In genomic region chr9:80622508-80622907, GRCh38 we compare ENCODE assay signal across 38 cellular contexts.
"Had no signal": no experiment of that assay in that cellular context is flagged by ENCODE, and none has a peak within 500 bp of the region (broad histone marks: within the 10 kb centered on the region; RNA-seq: fewer than 3 reads in every experiment).

No MANE protein-coding gene starts in this region.

- H3K4me3 Mint-ChIP-seq: activated naive CD4-positive, alpha-beta T cell treated with anti-CD3 and anti-CD28 coated beads for 36 hours; activated naive CD4-positive, alpha-beta T cell treated with anti-CD3 and anti-CD28 coated beads, Interleukin-2, amount 10 ng/mL, durations not matched to agents 7 days and 5 days; activated naive CD4-positive, alpha-beta T cell treated with anti-CD3 and anti-CD28 coated beads, Interleukin-2, amount 50 U/mL, for 24 hours; activated naive CD8-positive, alpha-beta T cell; activated naive CD8-positive, alpha-beta T cell treated with anti-CD3 and anti-CD28 coated beads for 36 hours; activated naive CD8-positive, alpha-beta T cell treated with anti-CD3 and anti-CD28 coated beads, Interleukin-2, amount 10 ng/mL, durations not matched to agents 7 days and 5 days; activated naive CD8-positive, alpha-beta T cell treated with anti-CD3 and anti-CD28 coated beads, Interleukin-2, amount 50 U/mL, for 24 hours; activated T-cell treated with anti-CD3 and anti-CD28 coated beads, Interleukin-2, amount 50 U/mL, for 24 hours; activated T-cell treated with anti-CD3 and anti-CD28 coated beads, Interleukin-2, amount 50 U/mL, for 4 hours; activated T-cell treated with anti-CD3 and anti-CD28 coated beads, Interleukin-2, amount 50 U/mL, for 72 hours; activated T-helper 1 cell treated with anti-CD3 and anti-CD28 coated beads, Interleukin-12 subunit alpha, Interleukin-12 subunit beta, Interleukin-2, Interleukin-4 antibody, amounts not matched to agents 30 ng/mL and 10 ng/mL and 1 ng/mL, durations not matched to agents 14 hours and 24 hours and 36 hours; brain; central memory CD8-positive, alpha-beta T cell had no signal

- H3K27me3 ChIP-seq: adrenal gland, ascending aorta, body of pancreas, brain microvascular endothelial cell, breast epithelium, cardiac muscle cell had no signal

- H3K36me3 Mint-ChIP-seq: activated naive CD4-positive, alpha-beta T cell treated with anti-CD3 and anti-CD28 coated beads, Interleukin-2, amount 10 ng/mL, durations not matched to agents 7 days and 5 days; activated naive CD4-positive, alpha-beta T cell treated with anti-CD3 and anti-CD28 coated beads, Interleukin-2, amount 50 U/mL, for 24 hours; activated naive CD4-positive, alpha-beta T cell treated with anti-CD3 and anti-CD28 coated beads, Interleukin-2, amount 50 U/mL, for 72 hours; activated naive CD8-positive, alpha-beta T cell; activated naive CD8-positive, alpha-beta T cell treated with anti-CD3 and anti-CD28 coated beads for 36 hours; activated naive CD8-positive, alpha-beta T cell treated with anti-CD3 and anti-CD28 coated beads, Interleukin-2, amount 10 ng/mL, durations not matched to agents 7 days and 5 days; brain had no signal

- H3K9me3 Mint-ChIP-seq: activated naive CD4-positive, alpha-beta T cell treated with anti-CD3 and anti-CD28 coated beads, Interleukin-2, amount 10 ng/mL, durations not matched to agents 7 days and 5 days; activated naive CD8-positive, alpha-beta T cell treated with anti-CD3 and anti-CD28 coated beads for 36 hours had no signal

- DNase-seq: activated effector memory CD4-positive, alpha-beta T cell treated with anti-CD3 and anti-CD28 coated beads, Interleukin-2, amount 50 U/mL, for 16 hours; activated effector memory CD4-positive, alpha-beta T cell treated with Interleukin-2 at 50 U/mL for 16 hours; activated gamma-delta T cell; activated gamma-delta T cell treated with Interleukin-2 at 50 U/mL for 16 hours; activated naive CD4-positive, alpha-beta T cell; activated naive CD4-positive, alpha-beta T cell treated with anti-CD3 and anti-CD28 coated beads for 36 hours; activated naive CD4-positive, alpha-beta T cell treated with anti-CD3 and anti-CD28 coated beads, Interleukin-2, amount 10 ng/mL, durations not matched to agents 7 days and 5 days; activated naive CD4-positive, alpha-beta T cell treated with anti-CD3 and anti-CD28 coated beads, Interleukin-2, amount 50 U/mL, for 16 hours; activated naive CD4-positive, alpha-beta T cell treated with Interleukin-2 at 50 U/mL for 16 hours; activated naive CD8-positive, alpha-beta T cell treated with anti-CD3 and anti-CD28 coated beads for 36 hours; activated naive CD8-positive, alpha-beta T cell treated with anti-CD3 and anti-CD28 coated beads, Interleukin-2, amount 10 ng/mL, durations not matched to agents 7 days and 5 days; activated naive CD8-positive, alpha-beta T cell treated with anti-CD3 and anti-CD28 coated beads, Interleukin-2, amount 50 U/mL, for 24 hours; activated T-cell treated with anti-CD3 and anti-CD28 coated beads, Interleukin-2, amount 50 U/mL, for 1 hour; activated T-cell treated with anti-CD3 and anti-CD28 coated beads, Interleukin-2, amount 50 U/mL, for 24 hours; activated T-cell treated with anti-CD3 and anti-CD28 coated beads, Interleukin-2, amount 50 U/mL, for 4 hours; activated T-cell treated with anti-CD3 and anti-CD28 coated beads, Interleukin-2, amount 50 U/mL, for 48 hours; activated T-cell treated with anti-CD3 and anti-CD28 coated beads, Interleukin-2, amount 50 U/mL, for 72 hours; adrenal gland; amniotic stem cell; amygdala; anterior cingulate cortex; aorta; body of pancreas; brain microvascular endothelial cell; caudate nucleus; cerebellar nuclear complex had no signal

- H3K4me1 ChIP-seq: adrenal gland, ascending aorta, body of pancreas, breast epithelium had no signal

- FAIRE-seq: astrocyte, bronchial epithelial cell had no signal

- H3K27ac Mint-ChIP-seq: activated naive CD4-positive, alpha-beta T cell treated with anti-CD3 and anti-CD28 coated beads for 36 hours; activated naive CD4-positive, alpha-beta T cell treated with anti-CD3 and anti-CD28 coated beads, Interleukin-2, amount 10 ng/mL, durations not matched to agents 7 days and 5 days; activated naive CD4-positive, alpha-beta T cell treated with anti-CD3 and anti-CD28 coated beads, Interleukin-2, amount 50 U/mL, for 24 hours; activated naive CD4-positive, alpha-beta T cell treated with anti-CD3 and anti-CD28 coated beads, Interleukin-2, amount 50 U/mL, for 72 hours; activated naive CD8-positive, alpha-beta T cell; activated naive CD8-positive, alpha-beta T cell treated with anti-CD3 and anti-CD28 coated beads for 36 hours; activated naive CD8-positive, alpha-beta T cell treated with anti-CD3 and anti-CD28 coated beads, Interleukin-2, amount 10 ng/mL, durations not matched to agents 7 days and 5 days; activated naive CD8-positive, alpha-beta T cell treated with anti-CD3 and anti-CD28 coated beads, Interleukin-2, amount 50 U/mL, for 24 hours; activated T-cell treated with anti-CD3 and anti-CD28 coated beads, Interleukin-2, amount 50 U/mL, for 24 hours; activated T-cell treated with anti-CD3 and anti-CD28 coated beads, Interleukin-2, amount 50 U/mL, for 72 hours; activated T-helper 1 cell treated with anti-CD3 and anti-CD28 coated beads, Interleukin-12 subunit alpha, Interleukin-12 subunit beta, Interleukin-2, Interleukin-4 antibody, amounts not matched to agents 30 ng/mL and 10 ng/mL and 1 ng/mL, durations not matched to agents 14 hours and 24 hours and 36 hours; activated T-helper 2 cell treated with anti-CD3 and anti-CD28 coated beads, Interferon-gamma antibody, Interleukin-2, Interleukin-4, amounts not matched to agents 10 μg/mL and 5 μg/mL and 100 μg/mL, durations not matched to agents 14 hours and 24 hours and 36 hours; brain had no signal

- H3K9me3 ChIP-seq: adrenal gland, ascending aorta, body of pancreas, breast epithelium had no signal

- H3K4me1 Mint-ChIP-seq: activated naive CD4-positive, alpha-beta T cell treated with anti-CD3 and anti-CD28 coated beads, Interleukin-2, amount 10 ng/mL, durations not matched to agents 7 days and 5 days; activated naive CD4-positive, alpha-beta T cell treated with anti-CD3 and anti-CD28 coated beads, Interleukin-2, amount 50 U/mL, for 24 hours; activated naive CD8-positive, alpha-beta T cell treated with anti-CD3 and anti-CD28 coated beads for 36 hours; activated naive CD8-positive, alpha-beta T cell treated with anti-CD3 and anti-CD28 coated beads, Interleukin-2, amount 10 ng/mL, durations not matched to agents 7 days and 5 days; activated naive CD8-positive, alpha-beta T cell treated with anti-CD3 and anti-CD28 coated beads, Interleukin-2, amount 50 U/mL, for 24 hours; brain; central memory CD8-positive, alpha-beta T cell had no signal

- H3K27me3 Mint-ChIP-seq: activated naive CD4-positive, alpha-beta T cell treated with anti-CD3 and anti-CD28 coated beads, Interleukin-2, amount 10 ng/mL, durations not matched to agents 7 days and 5 days; activated naive CD4-positive, alpha-beta T cell treated with anti-CD3 and anti-CD28 coated beads, Interleukin-2, amount 50 U/mL, for 24 hours; activated naive CD8-positive, alpha-beta T cell; activated naive CD8-positive, alpha-beta T cell treated with anti-CD3 and anti-CD28 coated beads for 36 hours; activated naive CD8-positive, alpha-beta T cell treated with anti-CD3 and anti-CD28 coated beads, Interleukin-2, amount 10 ng/mL, durations not matched to agents 7 days and 5 days; activated naive CD8-positive, alpha-beta T cell treated with anti-CD3 and anti-CD28 coated beads, Interleukin-2, amount 50 U/mL, for 24 hours; activated T-cell treated with anti-CD3 and anti-CD28 coated beads, Interleukin-2, amount 50 U/mL, for 24 hours; brain; central memory CD8-positive, alpha-beta T cell had no signal

- H3K27ac ChIP-seq: adrenal gland, ascending aorta, body of pancreas, brain microvascular endothelial cell, breast epithelium, cardiac muscle cell had no signal

- H3K4me3 ChIP-seq: adrenal gland, ascending aorta, body of pancreas, breast epithelium, cardiac muscle cell had no signal

- H3K36me3 ChIP-seq: adrenal gland, ascending aorta, brain microvascular endothelial cell, breast epithelium, cardiac muscle cell had no signal

- ATAC-seq: activated naive CD4-positive, alpha-beta T cell treated with anti-CD3 and anti-CD28 coated beads, Interleukin-2, amount 50 U/mL, for 72 hours; activated naive CD8-positive, alpha-beta T cell treated with anti-CD3 and anti-CD28 coated beads, Interleukin-2, amount 50 U/mL, for 24 hours; activated T-cell treated with anti-CD3 and anti-CD28 coated beads, Interleukin-2, amount 50 U/mL, for 4 hours; activated T-cell treated with anti-CD3 and anti-CD28 coated beads, Interleukin-2, amount 50 U/mL, for 72 hours; body of pancreas had no signal
